In genomic region chr6:164258421-164258820, GRCh38 we compare ENCODE assay signal across 29 cellular contexts.
"Had no signal": no experiment of that assay in that cellular context is flagged by ENCODE, and none has a peak within 500 bp of the region (broad histone marks: within the 10 kb centered on the region; RNA-seq: fewer than 3 reads in every experiment).

No MANE protein-coding gene starts in this region.

- H3K9me3 Mint-ChIP-seq: mesothelial cell of epicardium had no signal

- H3K36me3 Mint-ChIP-seq: mesothelial cell of epicardium; naive thymus-derived CD4-positive, alpha-beta T cell; natural killer cell treated with Interleukin-12 subunit alpha and Interleukin-12 subunit beta and Interleukin-15 and Interleukin-18, amount 100 ng/mL, for 72 hours; stimulated activated memory B cell treated with anti-CD40 and anti-IgM and Interleukin-4, amounts not matched to agents 10 μg/mL and 1 μg/mL and 100 μg/mL, for 72 hours had no signal

- H2AFZ ChIP-seq: hepatocyte had no signal

- H3K4me3 ChIP-seq: heart right ventricle, hepatocyte, left lung, lower lobe of right lung, mucosa of descending colon, pancreas, right atrium auricular region, right lobe of liver, smooth muscle cell, suprapubic skin, thoracic aorta, tibial artery, upper lobe of right lung had no signal

- H3K27me3 Mint-ChIP-seq: naive thymus-derived CD4-positive, alpha-beta T cell; stimulated activated memory B cell treated with anti-CD40 and anti-IgM and Interleukin-4, amounts not matched to agents 10 μg/mL and 1 μg/mL and 100 μg/mL, for 72 hours; stimulated activated naive CD8-positive, alpha-beta T cell treated with anti-CD3 and anti-CD28 coated beads, Interleukin-15, amount 100 ng/mL, for 72 hours had no signal

- H3K4me3 Mint-ChIP-seq: mesothelial cell of epicardium; naive thymus-derived CD4-positive, alpha-beta T cell; natural killer cell treated with Interleukin-12 subunit alpha and Interleukin-12 subunit beta and Interleukin-15 and Interleukin-18, amount 100 ng/mL, for 72 hours; stimulated activated memory B cell treated with anti-CD40 and anti-IgM and Interleukin-4, amounts not matched to agents 10 μg/mL and 1 μg/mL and 100 μg/mL, for 72 hours; stimulated activated naive CD8-positive, alpha-beta T cell treated with anti-CD3 and anti-CD28 coated beads, Interleukin-15, amount 100 ng/mL, for 72 hours had no signal

- H3K4me1 Mint-ChIP-seq: mesothelial cell of epicardium; naive thymus-derived CD4-positive, alpha-beta T cell; stimulated activated memory B cell treated with anti-CD40 and anti-IgM and Interleukin-4, amounts not matched to agents 10 μg/mL and 1 μg/mL and 100 μg/mL, for 72 hours; stimulated activated naive CD8-positive, alpha-beta T cell treated with anti-CD3 and anti-CD28 coated beads, Interleukin-15, amount 100 ng/mL, for 72 hours had no signal

- H3K27ac ChIP-seq: heart right ventricle, hepatocyte, left lung, lower lobe of right lung, pancreas, right atrium auricular region, right lobe of liver, suprapubic skin, thoracic aorta, tibial artery, upper lobe of right lung had no signal

- H3K79me2 ChIP-seq: hepatocyte had no signal

- H3K4me2 ChIP-seq: hepatocyte, smooth muscle cell had no signal

- H3K9me3 ChIP-seq: left lung, lower lobe of right lung, pancreas, right atrium auricular region, right lobe of liver, suprapubic skin, thoracic aorta, tibial artery, upper lobe of right lung had no signal

- DNase-seq: heart right ventricle; kidney glomerular epithelial cell; left cardiac atrium; left lung; lower lobe of right lung; mammary epithelial cell; mesendoderm; mucosa of descending colon; naive thymus-derived CD4-positive, alpha-beta T cell; nucleus accumbens; pancreas; right lobe of liver; stimulated activated CD4-positive, alpha-beta T cell treated with anti-CD3 and anti-CD28 coated beads, Interleukin-1b, Interleukin-23, amount 100 ng/mL, for 48 hours; stimulated activated CD4-positive, alpha-beta T cell treated with anti-CD3 and anti-CD28 coated beads, Interleukin-2, amount 100 ng/mL, for 48 hours; stimulated activated CD4-positive, alpha-beta T cell treated with anti-CD3 and anti-CD28 coated beads, Interleukin-4, amount 100 ng/mL, for 4 hours; stimulated activated CD8-positive, alpha-beta memory T cell treated with anti-CD3 and anti-CD28 coated beads, Interleukin-4, amount 100 ng/mL, for 48 hours; stimulated activated naive CD4-positive, alpha-beta T cell treated with Interleukin-2 at 50 U/mL for 16 hours; stimulated activated naive CD8-positive, alpha-beta T cell treated with anti-CD3 and anti-CD28 coated beads, Interleukin-15, amount 100 ng/mL, for 72 hours; tibial artery; trophoblast cell; upper lobe of right lung had no signal

- ATAC-seq: heart right ventricle; left cardiac atrium; left lung; lower lobe of right lung; mucosa of descending colon; naive thymus-derived CD4-positive, alpha-beta T cell; natural killer cell treated with Interleukin-12 subunit alpha and Interleukin-12 subunit beta and Interleukin-15 and Interleukin-18, amount 100 ng/mL, for 72 hours; pancreas; right lobe of liver; stimulated activated memory B cell treated with anti-CD40 and anti-IgM and Interleukin-4, amounts not matched to agents 10 μg/mL and 1 μg/mL and 100 μg/mL, for 72 hours; stimulated activated naive CD8-positive, alpha-beta T cell treated with anti-CD3 and anti-CD28 coated beads, Interleukin-15, amount 100 ng/mL, for 72 hours; upper lobe of right lung had no signal

- H3K4me1 ChIP-seq: heart right ventricle, left lung, lower lobe of right lung, pancreas, right atrium auricular region, right lobe of liver, suprapubic skin, tibial artery, upper lobe of right lung had no signal

- H3K36me3 ChIP-seq: heart right ventricle, left lung, lower lobe of right lung, pancreas, right atrium auricular region, right lobe of liver, suprapubic skin, thoracic aorta, tibial artery, upper lobe of right lung had no signal

- H3K27me3 ChIP-seq: heart right ventricle, hepatocyte, left lung, pancreas, right atrium auricular region, right lobe of liver, suprapubic skin, tibial artery, upper lobe of right lung had no signal

- H3K27ac Mint-ChIP-seq: mesothelial cell of epicardium; naive thymus-derived CD4-positive, alpha-beta T cell; natural killer cell treated with Interleukin-12 subunit alpha and Interleukin-12 subunit beta and Interleukin-15 and Interleukin-18, amount 100 ng/mL, for 72 hours; stimulated activated memory B cell treated with anti-CD40 and anti-IgM and Interleukin-4, amounts not matched to agents 10 μg/mL and 1 μg/mL and 100 μg/mL, for 72 hours; stimulated activated naive CD8-positive, alpha-beta T cell treated with anti-CD3 and anti-CD28 coated beads, Interleukin-15, amount 100 ng/mL, for 72 hours had no signal
